Comparison of ENCODE assay signal across 19 cellular contexts in the genomic region with DNA sequence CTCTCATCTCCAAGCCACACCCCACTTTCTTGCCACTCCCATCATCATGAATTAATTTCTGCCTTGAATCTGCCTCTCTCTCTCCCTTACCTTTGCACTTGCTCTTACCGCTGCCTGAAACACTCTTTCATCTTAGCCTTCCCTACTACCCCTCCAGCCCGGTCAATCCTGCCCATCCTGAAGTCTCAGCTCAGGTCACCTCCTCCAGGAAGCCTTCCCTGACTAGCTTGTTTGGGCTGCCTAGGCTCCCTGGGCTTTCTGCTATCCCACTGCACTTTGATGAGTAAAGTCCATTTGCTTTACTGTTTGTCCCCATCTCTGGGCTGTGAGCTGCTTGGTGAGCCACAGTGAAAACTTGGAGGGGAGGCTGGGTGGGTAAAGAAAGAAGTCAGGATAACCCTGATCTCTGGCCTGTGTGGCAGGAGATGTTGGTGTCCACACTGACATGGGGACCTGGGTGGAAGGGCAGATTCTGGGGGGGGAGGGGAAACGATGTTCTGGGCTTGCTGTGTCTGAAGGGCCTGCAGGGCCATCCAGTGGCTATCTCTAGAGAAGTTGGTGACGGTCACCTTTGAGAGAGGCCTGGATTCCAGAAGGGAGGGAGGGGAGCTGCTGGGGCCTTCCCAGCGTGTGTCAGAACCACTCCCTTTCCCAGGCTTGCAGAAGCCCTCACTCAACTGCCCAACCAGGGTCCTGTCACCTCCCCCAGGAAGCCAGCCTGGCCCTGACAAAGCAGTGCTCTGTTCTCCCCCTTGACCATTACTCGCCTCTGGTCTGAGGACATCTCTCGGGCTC.
DNase-seq lines count a peak whose midpoint lies in the region; ATAC-seq and TF ChIP-seq lines count a peak whose summit lies in the region.
"Had no signal": no experiment of that assay in that cellular context is flagged by ENCODE, and none has a peak within 500 bp of the region (broad histone marks: within the 10 kb centered on the region; RNA-seq: fewer than 3 reads in every experiment).

No MANE protein-coding gene starts in this region.

- no peaks in the 10 kb centered on the region for H3K36me3 Mint-ChIP-seq in progenitor cell of endocrine pancreas (ENCODE audit: insufficient read depth)
- H3K36me3 Mint-ChIP-seq: CD8-positive, alpha-beta T cell had no signal

- no peaks in the 10 kb centered on the region for H3K9me3 ChIP-seq in MG63
- H3K9me3 ChIP-seq: HAP-1, uterus had no signal

- DNase-seq in NCI-H2171 treated with DMSO at 0.1 percent for 48 hours (lab: John Stamatoyannopoulos, UW) (peak; percentile 21), NCI-H2171 (lab: John Stamatoyannopoulos, UW) (no peak), NAMALWA (ENCODE audit: low spot score) (peak; percentile 16), Right ventricle myocardium superior (no peak), progenitor cell of endocrine pancreas (ENCODE audit: low spot score, unreplicated experiment) (no peak), MG63 (no peak), foreskin fibroblast (no peak)
- DNase-seq: activated B cell treated with CpG ODN at 0.5 μM for 24 hours; activated CD8-positive, alpha-beta T cell treated with anti-CD3 and anti-CD28 coated beads for 36 hours; CD8-positive, alpha-beta T cell; DND-41; hippocampal formation; midbrain; NCI-H2081 treated with DMSO at 0.1 percent for 48 hours; NK-92 treated with Interleukin-12 subunit alpha and Interleukin-12 subunit beta, amount 100 ng/mL, for 24 hours; T-helper 17 cell had no signal

- no peaks in the 10 kb centered on the region for H3K9me3 Mint-ChIP-seq in progenitor cell of endocrine pancreas (ENCODE audit: low read depth)
- H3K9me3 Mint-ChIP-seq: activated B cell treated with CpG ODN at 0.5 μM for 24 hours; activated CD8-positive, alpha-beta T cell treated with anti-CD3 and anti-CD28 coated beads for 36 hours; CD8-positive, alpha-beta T cell had no signal

- TF ChIP-seq CTCF in progenitor cell of endocrine pancreas (IDR thresholded peaks at IDR 0.05; ENCODE audit: unreplicated experiment): no peak
- TF ChIP-seq CTCF in foreskin fibroblast (IDR thresholded peaks at IDR 0.05; ENCODE audit: low read depth, low read length): no peak

- peak overlapping the region; percentile 47 for H3K27ac Mint-ChIP-seq in progenitor cell of endocrine pancreas
- H3K27ac Mint-ChIP-seq: activated B cell treated with CpG ODN at 0.5 μM for 24 hours; activated CD8-positive, alpha-beta T cell treated with anti-CD3 and anti-CD28 coated beads for 36 hours; CD8-positive, alpha-beta T cell; T-helper 17 cell had no signal

- intact Hi-C loops in Right ventricle myocardium superior (cut with DNase I): no loop called here

- peaks cover 10% of the 10 kb centered on the region for H3K4me1 Mint-ChIP-seq in progenitor cell of endocrine pancreas (ENCODE audit: low read depth)
- H3K4me1 Mint-ChIP-seq: activated B cell treated with CpG ODN at 0.5 μM for 24 hours had no signal

- ATAC-seq in Right ventricle myocardium superior (ENCODE audit: poor library complexity) (peak; percentile 33), GM18867 (IDR thresholded peaks at IDR 0.05; ENCODE audit: unreplicated experiment) (no peak)
- ATAC-seq: activated CD8-positive, alpha-beta T cell treated with anti-CD3 and anti-CD28 coated beads for 36 hours; CD8-positive, alpha-beta T cell; T-helper 17 cell had no signal

- H3K4me3 Mint-ChIP-seq in progenitor cell of endocrine pancreas (ENCODE audit: low read depth): no peak overlapping the region
- H3K4me3 Mint-ChIP-seq: activated B cell treated with CpG ODN at 0.5 μM for 24 hours; activated CD8-positive, alpha-beta T cell treated with anti-CD3 and anti-CD28 coated beads for 36 hours; CD8-positive, alpha-beta T cell; T-helper 17 cell had no signal

- H3K4me3 ChIP-seq in MG63 (no peak overlapping the region), foreskin fibroblast (ENCODE audit: low read depth in 1 of 2, low read length in 2 of 2) (no peak overlapping the region)
- H3K4me3 ChIP-seq: HAP-1, uterus had no signal

- no peaks in the 10 kb centered on the region for H3K36me3 ChIP-seq in MG63
- H3K36me3 ChIP-seq: HAP-1, uterus had no signal

- peaks cover 13% of the 10 kb centered on the region for H3K27me3 Mint-ChIP-seq in progenitor cell of endocrine pancreas
- H3K27me3 Mint-ChIP-seq: activated CD8-positive, alpha-beta T cell treated with anti-CD3 and anti-CD28 coated beads for 36 hours had no signal

- H3K27me3 ChIP-seq in MG63: no peaks in the 10 kb centered on the region
- H3K27me3 ChIP-seq: uterus had no signal

Comparison
In these comparisons a context has a peak if more than half of its experiments do, and no peak if none do; other contexts are left out.
1. DNase-seq: peak in NCI-H2171 treated with DMSO at 0.1 percent for 48 hours (single experiment) and NAMALWA (single experiment); none in NCI-H2171 (single experiment), Right ventricle myocardium superior (single experiment), progenitor cell of endocrine pancreas (single experiment), MG63 (single experiment) and foreskin fibroblast (0 of 2).